In the genomic region with DNA sequence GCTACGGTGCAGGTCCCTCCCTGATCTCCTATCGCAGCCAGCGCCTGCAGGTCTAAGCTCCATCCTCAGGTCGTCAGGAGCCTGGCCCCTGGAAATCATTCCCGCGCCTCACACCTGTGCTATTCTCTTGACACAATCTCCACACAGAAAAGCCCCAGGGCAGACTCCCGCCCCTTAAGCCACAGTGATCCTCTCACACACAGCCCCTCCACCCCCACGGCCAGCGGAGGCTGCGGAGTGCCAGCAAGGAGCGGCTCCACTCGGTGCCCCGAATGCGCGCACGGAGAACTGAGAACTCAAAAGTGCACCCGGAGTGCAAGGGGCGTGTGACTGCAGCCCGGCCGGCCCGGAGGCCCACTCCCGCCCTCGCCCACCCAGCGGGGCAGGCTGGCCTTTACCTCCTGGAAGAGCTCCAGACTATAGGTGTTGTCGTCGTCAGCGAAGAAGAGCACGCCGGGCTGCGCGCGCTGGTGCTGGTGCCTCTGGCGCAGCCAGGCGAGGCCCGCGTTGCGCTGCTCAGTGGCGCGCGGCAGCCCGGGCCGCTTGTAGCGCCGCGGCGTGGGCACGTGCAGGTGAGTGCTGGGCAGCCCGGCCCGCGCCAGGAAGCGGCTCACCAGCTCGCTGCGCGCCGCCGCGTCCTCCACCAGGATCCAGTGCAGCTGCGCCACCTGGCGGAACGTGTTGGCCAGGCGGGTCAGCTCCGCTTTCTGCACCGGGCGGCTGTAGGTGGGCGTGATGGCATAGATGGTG, we compare ENCODE assay signal across 8 cellular contexts. TPM values are rescaled to one million over a fixed set of nuclear protein-coding genes. Genes with fewer than 3 reads are reported as not detected.
DNase-seq lines count a peak whose midpoint lies in the region; ATAC-seq and TF ChIP-seq lines count a peak whose summit lies in the region.

No MANE protein-coding gene starts in this region.

- H3K27me3 ChIP-seq in ascending aorta (no peaks in the 10 kb centered on the region), vagina (no peaks in the 10 kb centered on the region)

- DNase-seq in NCI-H128 (lab: John Stamatoyannopoulos, UW; ENCODE audit: unreplicated experiment) (peak; percentile 52), T-helper 17 cell (peak; percentile 71 to 87 (median 75)), ascending aorta (ENCODE audit: low spot score in 2 of 2) (peak in 1 of 2 donors; percentile 85), hippocampal formation (lab: John Stamatoyannopoulos, UW) (peak; percentile 52 to 59), renal cortical epithelial cell (ENCODE audit: low read depth) (peak; percentile 47), vagina (ENCODE audit: extremely low spot score in 2 of 2) (no peak)

- peak; percentile 97 for ATAC-seq in HG02759 (IDR thresholded peaks at IDR 0.05; ENCODE audit: unreplicated experiment)
- peak; percentile 96 for ATAC-seq in T-helper 17 cell

- no peaks in the 10 kb centered on the region for H3K9me3 ChIP-seq in T-helper 17 cell (ENCODE audit: control insufficient read depth, low read length, poor library complexity, severe bottlenecking)
- H3K9me3 ChIP-seq in ascending aorta = no peaks in the 10 kb centered on the region
- no peaks in the 10 kb centered on the region for H3K9me3 ChIP-seq in vagina

- H3K4me1 Mint-ChIP-seq in T-helper 17 cell = peaks cover 10% of the 10 kb centered on the region

- H3K36me3 Mint-ChIP-seq in T-helper 17 cell (ENCODE audit: low read depth) = peaks cover 7% of the 10 kb centered on the region

- TF ChIP-seq POLR2A in vagina (IDR thresholded peaks at IDR 0.05) = no peak

- H3K4me3 ChIP-seq in GM12875 (ENCODE audit: low read depth, low read length) (peak overlapping the region; percentile 29), ascending aorta (peak overlapping the region; percentile 70 to 71), vagina (peak overlapping the region; percentile 47 to 56)

- intact Hi-C loops in ascending aorta (cut with DNase I) = no loop called here
- intact Hi-C loops in vagina (cut with DNase I) = no loop called here

- peak overlapping the region; percentile 89 for H3K4me3 Mint-ChIP-seq in T-helper 17 cell

- no peak overlapping the region for H3K27ac Mint-ChIP-seq in T-helper 17 cell

- H3K36me3 ChIP-seq in ascending aorta = no peaks in the 10 kb centered on the region
- H3K36me3 ChIP-seq in vagina = no peaks in the 10 kb centered on the region

- H3K27me3 Mint-ChIP-seq in T-helper 17 cell = peaks cover 70% of the 10 kb centered on the region

- H3K4me1 ChIP-seq in ascending aorta (peaks cover 0 to 13% of the 10 kb centered on the region in 2 donors), vagina (peaks cover 15% of the 10 kb centered on the region)

- TF ChIP-seq CTCF in GM12875 (IDR thresholded peaks at IDR 0.05; ENCODE audit: borderline replicate concordance, insufficient read depth, low read depth, low read length) (peak; percentile 96), ascending aorta (IDR thresholded peaks at IDR 0.05) (peak; percentile 60 to 86 (median 71)), vagina (IDR thresholded peaks at IDR 0.05) (peak; percentile 33 to 81 (median 68))

- H3K27ac ChIP-seq in ascending aorta = no peak overlapping the region
- no peak overlapping the region for H3K27ac ChIP-seq in vagina

RNA-seq across cellular contexts. Expression of gene B3GAT2, which starts 1.2 kb away (rescaled TPM):
- total RNA-seq in T-helper 17 cell (not detected), ascending aorta (not detected), renal cortical epithelial cell (under 0.01 TPM in 2 replicates), vagina (not detected)

Comparison
In these comparisons a context has a peak if more than half of its experiments do, and no peak if none do; other contexts are left out.
1. DNase-seq: peak in NCI-H128 (single experiment), T-helper 17 cell (3 of 3), hippocampal formation (2 of 2) and renal cortical epithelial cell (single experiment); none in vagina (0 of 2).
2. Peak in every context shown above with its lines, with median percentiles within 50 percentile points of each other: H3K4me3 ChIP-seq and CTCF ChIP-seq.